Comparison of ENCODE assay signal across 27 cellular contexts in the genomic region with DNA sequence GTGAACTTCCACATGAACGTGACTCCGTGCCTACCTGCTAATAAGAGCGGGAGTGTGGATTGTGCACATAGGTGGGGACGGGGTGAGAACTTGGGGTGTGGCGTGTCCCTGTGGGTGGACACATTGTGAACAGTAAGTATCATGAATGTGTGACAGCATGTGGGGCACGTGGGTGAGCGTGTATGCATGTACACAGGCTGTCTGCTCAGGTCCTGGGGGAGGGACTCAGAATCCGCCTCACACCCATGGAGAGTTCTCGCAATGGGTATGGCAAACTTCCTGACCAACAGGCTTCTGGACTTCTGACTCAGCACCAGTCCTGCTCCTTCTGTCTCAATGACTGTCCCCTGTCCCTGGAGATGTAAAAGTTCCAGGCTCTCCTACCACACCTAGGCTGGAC.
"Had no signal": no experiment of that assay in that cellular context is flagged by ENCODE, and none has a peak within 500 bp of the region (broad histone marks: within the 10 kb centered on the region; RNA-seq: fewer than 3 reads in every experiment).

No MANE protein-coding gene starts in this region.

- H3K36me3 ChIP-seq: left lung, lower lobe of right lung, ovary, right atrium auricular region, right lobe of liver, tibial nerve, upper lobe of left lung, vagina had no signal

- H3K27me3 ChIP-seq: left lung, ovary, right atrium auricular region, right lobe of liver, tibial nerve, upper lobe of left lung, vagina had no signal

- DNase-seq: hypothalamus; immature natural killer cell; kidney; left colon; left lung; lower lobe of right lung; mammary epithelial cell; mesenchymal stem cell; ovary; right lobe of liver; stimulated activated CD4-positive, alpha-beta T cell treated with anti-CD3 and anti-CD28 coated beads, Interleukin-1b, Interleukin-23, amount 100 ng/mL, for 48 hours; stimulated activated CD4-positive, alpha-beta T cell treated with anti-CD3 and anti-CD28 coated beads, Interleukin-2, amount 100 ng/mL, for 48 hours; stimulated activated CD4-positive, alpha-beta T cell treated with anti-CD3 and anti-CD28 coated beads, Interleukin-4, amount 100 ng/mL, for 4 hours; stimulated activated CD8-positive, alpha-beta memory T cell treated with anti-CD3 and anti-CD28 coated beads, Interleukin-4, amount 100 ng/mL, for 48 hours; stimulated activated naive CD4-positive, alpha-beta T cell treated with Interleukin-2 at 50 U/mL for 16 hours; stimulated activated naive CD8-positive, alpha-beta T cell treated with anti-CD3 and anti-CD28 coated beads, Interleukin-15, amount 100 ng/mL, for 72 hours; substantia nigra; upper lobe of left lung had no signal

- H3K4me1 ChIP-seq: left lung, lower lobe of right lung, right atrium auricular region, right lobe of liver, tibial nerve, upper lobe of left lung, vagina had no signal

- H3K4me2 ChIP-seq: smooth muscle cell had no signal

- H3K4me3 Mint-ChIP-seq: immature natural killer cell; naive thymus-derived CD8-positive, alpha-beta T cell; nephron; stimulated activated memory B cell treated with anti-CD40 and anti-IgM and Interleukin-4, amounts not matched to agents 10 μg/mL and 1 μg/mL and 100 μg/mL, for 72 hours; stimulated activated naive CD8-positive, alpha-beta T cell treated with anti-CD3 and anti-CD28 coated beads, Interleukin-15, amount 100 ng/mL, for 72 hours had no signal

- H3K9me3 ChIP-seq: left lung, lower lobe of right lung, ovary, right atrium auricular region, right lobe of liver, tibial nerve, upper lobe of left lung, vagina had no signal

- H3K9me3 Mint-ChIP-seq: immature natural killer cell; naive thymus-derived CD8-positive, alpha-beta T cell; nephron; stimulated activated memory B cell treated with anti-CD40 and anti-IgM and Interleukin-4, amounts not matched to agents 10 μg/mL and 1 μg/mL and 100 μg/mL, for 72 hours; stimulated activated naive CD8-positive, alpha-beta T cell treated with anti-CD3 and anti-CD28 coated beads, Interleukin-15, amount 100 ng/mL, for 72 hours had no signal

- ATAC-seq: left colon; left lung; lower lobe of right lung; naive thymus-derived CD8-positive, alpha-beta T cell; right lobe of liver; stimulated activated memory B cell treated with anti-CD40 and anti-IgM and Interleukin-4, amounts not matched to agents 10 μg/mL and 1 μg/mL and 100 μg/mL, for 72 hours; stimulated activated naive CD8-positive, alpha-beta T cell treated with anti-CD3 and anti-CD28 coated beads, Interleukin-15, amount 100 ng/mL, for 72 hours had no signal

- H3K27me3 Mint-ChIP-seq: stimulated activated memory B cell treated with anti-CD40 and anti-IgM and Interleukin-4, amounts not matched to agents 10 μg/mL and 1 μg/mL and 100 μg/mL, for 72 hours; stimulated activated naive CD8-positive, alpha-beta T cell treated with anti-CD3 and anti-CD28 coated beads, Interleukin-15, amount 100 ng/mL, for 72 hours had no signal

- H3K4me3 ChIP-seq: left lung, lower lobe of right lung, ovary, right atrium auricular region, right lobe of liver, smooth muscle cell, tibial nerve, upper lobe of left lung, vagina had no signal

- H3K27ac ChIP-seq: left lung, lower lobe of right lung, ovary, right atrium auricular region, right lobe of liver, tibial nerve, upper lobe of left lung, vagina had no signal

- H3K4me1 Mint-ChIP-seq: immature natural killer cell; naive thymus-derived CD8-positive, alpha-beta T cell; stimulated activated memory B cell treated with anti-CD40 and anti-IgM and Interleukin-4, amounts not matched to agents 10 μg/mL and 1 μg/mL and 100 μg/mL, for 72 hours; stimulated activated naive CD8-positive, alpha-beta T cell treated with anti-CD3 and anti-CD28 coated beads, Interleukin-15, amount 100 ng/mL, for 72 hours had no signal

- FAIRE-seq: islet of Langerhans, kidney had no signal

- H3K27ac Mint-ChIP-seq: immature natural killer cell; progenitor cell of endocrine pancreas; stimulated activated memory B cell treated with anti-CD40 and anti-IgM and Interleukin-4, amounts not matched to agents 10 μg/mL and 1 μg/mL and 100 μg/mL, for 72 hours; stimulated activated naive CD8-positive, alpha-beta T cell treated with anti-CD3 and anti-CD28 coated beads, Interleukin-15, amount 100 ng/mL, for 72 hours had no signal

- H3K36me3 Mint-ChIP-seq: immature natural killer cell; naive thymus-derived CD8-positive, alpha-beta T cell; stimulated activated memory B cell treated with anti-CD40 and anti-IgM and Interleukin-4, amounts not matched to agents 10 μg/mL and 1 μg/mL and 100 μg/mL, for 72 hours had no signal
